Comparison of ENCODE assay signal across 1 cellular context in the genomic region with DNA sequence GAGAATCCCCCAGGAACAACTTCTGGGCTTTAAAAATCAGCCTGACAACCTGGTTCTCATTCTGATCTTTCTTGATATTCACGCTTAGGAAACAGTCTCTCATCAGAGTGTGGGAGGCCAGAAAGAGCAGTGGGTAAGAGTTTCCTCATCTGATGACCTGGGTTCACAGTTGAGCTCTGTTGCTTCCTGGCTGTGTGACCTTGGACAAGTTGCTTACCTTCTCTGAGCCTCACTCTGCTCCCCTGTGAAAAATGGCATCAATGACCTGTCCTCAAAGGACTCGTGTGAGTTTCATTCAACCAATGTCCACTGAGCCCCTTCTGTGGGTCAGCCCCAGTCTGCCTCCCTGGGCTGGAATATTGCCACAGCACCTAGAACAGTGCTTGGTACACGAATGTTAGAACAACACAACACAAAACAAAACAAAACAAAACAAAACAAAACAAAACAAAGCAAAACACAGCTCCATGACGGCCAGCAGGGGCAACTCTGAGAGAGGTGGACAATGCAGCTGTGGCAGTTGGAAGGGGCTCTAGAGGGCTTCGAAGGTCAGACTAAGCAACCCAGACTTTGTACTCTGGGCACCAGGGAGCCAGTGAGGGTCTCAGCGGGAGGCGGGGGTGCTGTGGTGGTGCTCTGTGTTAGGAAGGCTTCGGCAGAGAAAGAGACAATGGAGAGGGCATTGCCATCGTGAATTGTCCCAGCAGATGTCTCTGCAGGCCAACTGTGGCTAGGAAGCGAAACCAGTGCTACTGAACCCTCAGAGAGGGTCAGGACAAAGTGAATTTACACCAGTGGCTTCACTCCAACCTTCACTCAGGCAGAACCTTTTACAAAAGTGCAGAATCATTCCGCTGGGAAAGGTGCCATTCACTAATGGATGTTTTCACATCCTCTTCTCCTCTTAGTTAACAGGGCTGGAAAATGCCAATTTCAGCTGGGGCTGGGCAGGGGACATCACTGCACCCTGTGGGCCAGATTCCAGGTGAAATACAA.
TF ChIP-seq lines count a peak whose summit lies in the region.

No MANE protein-coding gene starts in this region.

TF ChIP-seq in K562, 482 proteins besides CTCF, POLR2A, EP300 and RAD21 (continued from another document):
- TF ChIP-seq, protein P1, sequence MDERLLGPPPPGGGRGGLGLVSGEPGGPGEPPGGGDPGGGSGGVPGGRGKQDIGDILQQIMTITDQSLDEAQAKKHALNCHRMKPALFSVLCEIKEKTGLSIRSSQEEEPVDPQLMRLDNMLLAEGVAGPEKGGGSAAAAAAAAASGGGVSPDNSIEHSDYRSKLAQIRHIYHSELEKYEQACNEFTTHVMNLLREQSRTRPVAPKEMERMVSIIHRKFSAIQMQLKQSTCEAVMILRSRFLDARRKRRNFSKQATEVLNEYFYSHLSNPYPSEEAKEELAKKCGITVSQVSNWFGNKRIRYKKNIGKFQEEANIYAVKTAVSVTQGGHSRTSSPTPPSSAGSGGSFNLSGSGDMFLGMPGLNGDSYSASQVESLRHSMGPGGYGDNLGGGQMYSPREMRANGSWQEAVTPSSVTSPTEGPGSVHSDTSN (CRISPR knock-in tag; IDR thresholded peaks at IDR 0.05; ENCODE audit: low read depth), result no peak
- TF ChIP-seq, protein P1 (tag; conservative IDR thresholded peaks at IDR 0.05; ENCODE audit: low read depth), result no peak; the same call in 1 of the 2 replicates
- TF ChIP-seq HOXB6 (CRISPR knock-in tag; IDR thresholded peaks at IDR 0.05; ENCODE audit: borderline replicate concordance) (no peak), RBM34 (IDR thresholded peaks at IDR 0.05; ENCODE audit: borderline replicate concordance, insufficient read depth, low read length) (no peak), RBM25 (IDR thresholded peaks at IDR 0.05; ENCODE audit: low read depth, low read length, severe bottlenecking) (peak; percentile 85), POLR2AphosphoS2 (IDR thresholded peaks at IDR 0.05; ENCODE audit: low read length) (no peak), C11orf30 (IDR thresholded peaks at IDR 0.05; ENCODE audit: low read depth) (peak; percentile 66), STAT5A (IDR thresholded peaks at IDR 0.05; ENCODE audit: borderline replicate concordance, low read length) (no peak), MAFG (tag; conservative IDR thresholded peaks at IDR 0.05) (peak; percentile 75), ZBED1 (IDR thresholded peaks at IDR 0.05) (no peak), XRCC5 (IDR thresholded peaks at IDR 0.05; ENCODE audit: low read depth, low read length) (no peak), HMG20A (CRISPR knock-in tag; conservative IDR thresholded peaks at IDR 0.05) (no peak), ZNF316 (IDR thresholded peaks at IDR 0.05) (peak; percentile 37; the same call in 1 of the 2 replicates), CHD4 (IDR thresholded peaks at IDR 0.05; ENCODE audit: insufficient read depth, insufficient replicate concordance, low read depth, low read length, poor library complexity, severe bottlenecking) (no peak), ZNF780A (CRISPR knock-in tag; IDR thresholded peaks at IDR 0.05) (no peak), MAFK (IDR thresholded peaks at IDR 0.05; ENCODE audit: low read length) (peak; percentile 50; the same call in 1 of the 2 replicates), ZNF583 (CRISPR knock-in tag; IDR thresholded peaks at IDR 0.05) (no peak), CEBPB (tag; IDR thresholded peaks at IDR 0.05) (no peak), ZNF76 (CRISPR knock-in tag; IDR thresholded peaks at IDR 0.05; ENCODE audit: borderline replicate concordance) (no peak), MYNN (IDR thresholded peaks at IDR 0.05) (no peak), MYNN (CRISPR knock-in tag; IDR thresholded peaks at IDR 0.05) (no peak), GATAD2B (IDR thresholded peaks at IDR 0.05; ENCODE audit: borderline replicate concordance) (no peak), ZNF274 (IDR thresholded peaks at IDR 0.05; ENCODE audit: borderline replicate concordance, low read depth, low read length) (no peak), KDM1A (IDR thresholded peaks at IDR 0.05) (no peak), SMAD1 (IDR thresholded peaks at IDR 0.05; ENCODE audit: low read depth, low read length, partially characterized antibody) (no peak), NFE2 (IDR thresholded peaks at IDR 0.05; ENCODE audit: low read depth) (peak; percentile 72), HDAC2 (IDR thresholded peaks at IDR 0.05) (no peak), CHD1 (IDR thresholded peaks at IDR 0.05; ENCODE audit: low read length) (no peak), PURB (CRISPR knock-in tag; IDR thresholded peaks at IDR 0.05; ENCODE audit: low read depth) (no peak), ZFP36 (IDR thresholded peaks at IDR 0.05; ENCODE audit: low read depth, low read length, partially characterized antibody) (peak; percentile 77), BCOR (IDR thresholded peaks at IDR 0.05) (peak; percentile 26; the same call in 1 of the 2 replicates)
- TF ChIP-seq, protein P2, sequence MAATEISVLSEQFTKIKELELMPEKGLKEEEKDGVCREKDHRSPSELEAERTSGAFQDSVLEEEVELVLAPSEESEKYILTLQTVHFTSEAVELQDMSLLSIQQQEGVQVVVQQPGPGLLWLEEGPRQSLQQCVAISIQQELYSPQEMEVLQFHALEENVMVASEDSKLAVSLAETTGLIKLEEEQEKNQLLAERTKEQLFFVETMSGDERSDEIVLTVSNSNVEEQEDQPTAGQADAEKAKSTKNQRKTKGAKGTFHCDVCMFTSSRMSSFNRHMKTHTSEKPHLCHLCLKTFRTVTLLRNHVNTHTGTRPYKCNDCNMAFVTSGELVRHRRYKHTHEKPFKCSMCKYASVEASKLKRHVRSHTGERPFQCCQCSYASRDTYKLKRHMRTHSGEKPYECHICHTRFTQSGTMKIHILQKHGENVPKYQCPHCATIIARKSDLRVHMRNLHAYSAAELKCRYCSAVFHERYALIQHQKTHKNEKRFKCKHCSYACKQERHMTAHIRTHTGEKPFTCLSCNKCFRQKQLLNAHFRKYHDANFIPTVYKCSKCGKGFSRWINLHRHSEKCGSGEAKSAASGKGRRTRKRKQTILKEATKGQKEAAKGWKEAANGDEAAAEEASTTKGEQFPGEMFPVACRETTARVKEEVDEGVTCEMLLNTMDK (IDR thresholded peaks at IDR 0.05; ENCODE audit: borderline replicate concordance, insufficient read depth, low read depth, low read length, poor library complexity, severe bottlenecking), result no peak
- TF ChIP-seq, protein P3, sequence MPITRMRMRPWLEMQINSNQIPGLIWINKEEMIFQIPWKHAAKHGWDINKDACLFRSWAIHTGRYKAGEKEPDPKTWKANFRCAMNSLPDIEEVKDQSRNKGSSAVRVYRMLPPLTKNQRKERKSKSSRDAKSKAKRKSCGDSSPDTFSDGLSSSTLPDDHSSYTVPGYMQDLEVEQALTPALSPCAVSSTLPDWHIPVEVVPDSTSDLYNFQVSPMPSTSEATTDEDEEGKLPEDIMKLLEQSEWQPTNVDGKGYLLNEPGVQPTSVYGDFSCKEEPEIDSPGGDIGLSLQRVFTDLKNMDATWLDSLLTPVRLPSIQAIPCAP (CRISPR knock-in tag; IDR thresholded peaks at IDR 0.05; ENCODE audit: borderline replicate concordance), result no peak
- TF ChIP-seq, protein P4, sequence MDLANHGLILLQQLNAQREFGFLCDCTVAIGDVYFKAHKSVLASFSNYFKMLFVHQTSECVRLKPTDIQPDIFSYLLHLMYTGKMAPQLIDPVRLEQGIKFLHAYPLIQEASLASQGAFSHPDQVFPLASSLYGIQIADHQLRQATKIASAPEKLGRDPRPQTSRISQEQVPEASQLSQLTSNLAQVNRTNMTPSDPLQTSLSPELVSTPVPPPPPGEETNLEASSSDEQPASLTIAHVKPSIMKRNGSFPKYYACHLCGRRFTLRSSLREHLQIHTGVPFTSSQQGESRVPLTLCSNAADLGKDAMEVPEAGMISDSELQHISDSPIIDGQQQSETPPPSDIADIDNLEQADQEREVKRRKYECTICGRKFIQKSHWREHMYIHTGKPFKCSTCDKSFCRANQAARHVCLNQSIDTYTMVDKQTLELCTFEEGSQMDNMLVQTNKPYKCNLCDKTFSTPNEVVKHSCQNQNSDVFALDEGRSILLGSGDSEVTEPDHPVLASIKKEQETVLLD (IDR thresholded peaks at IDR 0.05), result no peak
